ENCODE assay signal across 32 cellular contexts in genomic region chr11:111448420-111448819, GRCh38.
"Had no signal": no experiment of that assay in that cellular context is flagged by ENCODE, and none has a peak within 500 bp of the region (broad histone marks: within the 10 kb centered on the region; RNA-seq: fewer than 3 reads in every experiment).

No MANE protein-coding gene starts in this region.

- H3K36me3 ChIP-seq: gastroesophageal sphincter, left lung, neutrophil, ovary, sigmoid colon, thyroid gland, upper lobe of left lung, vagina, WERI-Rb-1 had no signal

- H3K27me3 Mint-ChIP-seq: activated naive CD4-positive, alpha-beta T cell treated with anti-CD3 and anti-CD28 coated beads, Interleukin-2, amount 50 U/mL, for 24 hours; activated naive CD8-positive, alpha-beta T cell treated with anti-CD3 and anti-CD28 coated beads, Interleukin-2, amount 50 U/mL, for 24 hours; stimulated activated naive CD8-positive, alpha-beta T cell treated with anti-CD3 and anti-CD28 coated beads, Interleukin-15, amount 100 ng/mL, for 72 hours had no signal

- H3K27me3 ChIP-seq: left lung, neutrophil, ovary, sigmoid colon, thyroid gland, upper lobe of left lung, vagina had no signal

- H3K27ac Mint-ChIP-seq: activated CD4-positive, alpha-beta memory T cell treated with anti-CD3 and anti-CD28 coated beads, Interleukin-2, amount 10 ng/mL, durations not matched to agents 7 days and 5 days; activated CD4-positive, alpha-beta T cell treated with anti-CD3 and anti-CD28 coated beads, Interleukin-2, amount 10 ng/mL, durations not matched to agents 7 days and 5 days; activated naive CD4-positive, alpha-beta T cell treated with anti-CD3 and anti-CD28 coated beads, Interleukin-2, amount 50 U/mL, for 24 hours; activated naive CD8-positive, alpha-beta T cell treated with anti-CD3 and anti-CD28 coated beads, Interleukin-2, amount 50 U/mL, for 24 hours; activated T-helper 2 cell treated with anti-CD3 and anti-CD28 coated beads, Interferon-gamma antibody, Interleukin-2, Interleukin-4, amounts not matched to agents 10 μg/mL and 5 μg/mL and 100 μg/mL, durations not matched to agents 14 hours and 24 hours and 36 hours; progenitor cell of endocrine pancreas; stimulated activated memory B cell treated with anti-CD40 and anti-IgM and Interleukin-4, amounts not matched to agents 10 μg/mL and 1 μg/mL and 100 μg/mL, for 72 hours; stimulated activated naive CD8-positive, alpha-beta T cell treated with anti-CD3 and anti-CD28 coated beads, Interleukin-15, amount 100 ng/mL, for 72 hours had no signal

- H3K4me3 ChIP-seq: gastroesophageal sphincter, left lung, lung, mucosa of descending colon, ovary, sigmoid colon, smooth muscle cell, thyroid gland, upper lobe of left lung, vagina had no signal

- H3K4me1 ChIP-seq: gastroesophageal sphincter, vagina had no signal

- DNase-seq: activated CD4-positive, alpha-beta memory T cell treated with anti-CD3 and anti-CD28 coated beads, Interleukin-2, amount 10 ng/mL, durations not matched to agents 7 days and 5 days; activated CD4-positive, alpha-beta T cell treated with anti-CD3 and anti-CD28 coated beads, Interleukin-2, amount 10 ng/mL, durations not matched to agents 7 days and 5 days; activated CD4-positive, CD25-positive, alpha-beta regulatory T cell treated with anti-CD3 and anti-CD28 coated beads, Interleukin-2, amount 50 U/mL, for 72 hours; activated naive CD8-positive, alpha-beta T cell treated with anti-CD3 and anti-CD28 coated beads, Interleukin-2, amount 50 U/mL, for 24 hours; activated T-cell treated with anti-CD3 and anti-CD28 coated beads, Interleukin-2, amount 50 U/mL, for 48 hours; dermis blood vessel endothelial cell; effector CD8-positive, alpha-beta T cell; erythroblast; hippocampal formation; mesendoderm; mucosa of descending colon; ovary; retina; sigmoid colon; stimulated activated CD4-positive, alpha-beta T cell treated with anti-CD3 and anti-CD28 coated beads, Interleukin-1b, Interleukin-23, amount 100 ng/mL, for 48 hours; stimulated activated CD4-positive, alpha-beta T cell treated with anti-CD3 and anti-CD28 coated beads, Interleukin-4, amount 100 ng/mL, for 4 hours; stimulated activated CD8-positive, alpha-beta memory T cell treated with anti-CD3 and anti-CD28 coated beads, Interleukin-4, amount 100 ng/mL, for 48 hours; stimulated activated naive CD8-positive, alpha-beta T cell treated with anti-CD3 and anti-CD28 coated beads, Interleukin-15, amount 100 ng/mL, for 72 hours; WERI-Rb-1 had no signal

- H3K27ac ChIP-seq: gastroesophageal sphincter, left lung, neutrophil, ovary, sigmoid colon, thyroid gland, upper lobe of left lung, vagina, WERI-Rb-1 had no signal

- H3K9me3 ChIP-seq: gastroesophageal sphincter, left lung, mucosa of descending colon, neutrophil, ovary, sigmoid colon, thyroid gland, upper lobe of left lung, vagina had no signal

- H3K9me3 Mint-ChIP-seq: activated CD4-positive, alpha-beta memory T cell treated with anti-CD3 and anti-CD28 coated beads, Interleukin-2, amount 10 ng/mL, durations not matched to agents 7 days and 5 days; activated CD4-positive, alpha-beta T cell treated with anti-CD3 and anti-CD28 coated beads, Interleukin-2, amount 10 ng/mL, durations not matched to agents 7 days and 5 days; activated naive CD4-positive, alpha-beta T cell treated with anti-CD3 and anti-CD28 coated beads, Interleukin-2, amount 50 U/mL, for 24 hours; activated naive CD8-positive, alpha-beta T cell treated with anti-CD3 and anti-CD28 coated beads, Interleukin-2, amount 50 U/mL, for 24 hours; activated T-helper 2 cell treated with anti-CD3 and anti-CD28 coated beads, Interferon-gamma antibody, Interleukin-2, Interleukin-4, amounts not matched to agents 10 μg/mL and 5 μg/mL and 100 μg/mL, durations not matched to agents 14 hours and 24 hours and 36 hours; nephron; stimulated activated memory B cell treated with anti-CD40 and anti-IgM and Interleukin-4, amounts not matched to agents 10 μg/mL and 1 μg/mL and 100 μg/mL, for 72 hours; stimulated activated naive CD8-positive, alpha-beta T cell treated with anti-CD3 and anti-CD28 coated beads, Interleukin-15, amount 100 ng/mL, for 72 hours had no signal

- H3K4me3 Mint-ChIP-seq: activated CD4-positive, alpha-beta memory T cell treated with anti-CD3 and anti-CD28 coated beads, Interleukin-2, amount 10 ng/mL, durations not matched to agents 7 days and 5 days; activated CD4-positive, alpha-beta T cell treated with anti-CD3 and anti-CD28 coated beads, Interleukin-2, amount 10 ng/mL, durations not matched to agents 7 days and 5 days; activated naive CD4-positive, alpha-beta T cell treated with anti-CD3 and anti-CD28 coated beads, Interleukin-2, amount 50 U/mL, for 24 hours; activated naive CD8-positive, alpha-beta T cell treated with anti-CD3 and anti-CD28 coated beads, Interleukin-2, amount 50 U/mL, for 24 hours; nephron; stimulated activated memory B cell treated with anti-CD40 and anti-IgM and Interleukin-4, amounts not matched to agents 10 μg/mL and 1 μg/mL and 100 μg/mL, for 72 hours; stimulated activated naive CD8-positive, alpha-beta T cell treated with anti-CD3 and anti-CD28 coated beads, Interleukin-15, amount 100 ng/mL, for 72 hours had no signal

- ATAC-seq: activated naive CD8-positive, alpha-beta T cell treated with anti-CD3 and anti-CD28 coated beads, Interleukin-2, amount 50 U/mL, for 24 hours; gastroesophageal sphincter; left lung; mucosa of descending colon; stimulated activated memory B cell treated with anti-CD40 and anti-IgM and Interleukin-4, amounts not matched to agents 10 μg/mL and 1 μg/mL and 100 μg/mL, for 72 hours; stimulated activated naive CD8-positive, alpha-beta T cell treated with anti-CD3 and anti-CD28 coated beads, Interleukin-15, amount 100 ng/mL, for 72 hours had no signal

- H3K36me3 Mint-ChIP-seq: activated naive CD4-positive, alpha-beta T cell treated with anti-CD3 and anti-CD28 coated beads, Interleukin-2, amount 50 U/mL, for 24 hours; stimulated activated memory B cell treated with anti-CD40 and anti-IgM and Interleukin-4, amounts not matched to agents 10 μg/mL and 1 μg/mL and 100 μg/mL, for 72 hours had no signal
